In the genomic region with DNA sequence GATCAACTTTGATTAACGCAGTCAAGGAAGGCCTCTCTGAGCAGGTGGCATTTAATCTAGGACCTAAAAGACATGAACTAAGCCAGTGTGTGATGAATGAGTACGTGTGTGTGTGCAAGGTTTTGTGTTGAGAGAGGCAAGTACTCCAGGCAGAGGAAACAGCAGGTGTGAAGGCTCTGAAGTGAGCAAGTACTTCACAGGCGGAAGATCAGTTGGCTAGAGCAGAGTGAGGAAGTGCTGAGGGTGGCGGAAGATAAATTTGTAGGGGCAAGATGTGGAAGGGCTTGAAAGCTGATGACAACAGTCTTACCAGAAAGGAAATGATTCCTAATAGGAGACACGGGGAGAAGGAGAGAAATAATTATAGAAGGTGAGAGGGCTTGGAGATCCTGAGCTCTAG, we compare ENCODE assay signal across 16 cellular contexts. TPM values are rescaled to one million over a fixed set of nuclear protein-coding genes. Genes with fewer than 3 reads are reported as not detected.
A peak's percentile ranks its signal among the peaks of the same experiment; 100 is the strongest.
DNase-seq lines count a peak whose midpoint lies in the region; ATAC-seq and TF ChIP-seq lines count a peak whose summit lies in the region.
"Had no signal": no experiment of that assay in that cellular context is flagged by ENCODE, and none has a peak within 500 bp of the region (broad histone marks: within the 10 kb centered on the region; RNA-seq: fewer than 3 reads in every experiment).

No MANE protein-coding gene starts in this region.

- H3K4me3 Mint-ChIP-seq in activated CD4-positive, alpha-beta T cell treated with anti-CD3 and anti-CD28 coated beads for 36 hours, result no peak overlapping the region
- no peak overlapping the region for H3K4me3 Mint-ChIP-seq in activated CD4-positive, alpha-beta T cell treated with anti-CD3 and anti-CD28 coated beads, Interleukin-2, amount 10 ng/mL, durations not matched to agents 7 days and 5 days
- H3K4me3 Mint-ChIP-seq: T-cell had no signal

- H3K27ac ChIP-seq in body of pancreas (peak overlapping the region in 3 of 4 donors; percentile 45 to 71 (median 48)), subcutaneous abdominal adipose tissue (ENCODE audit: low read depth, low read length) (peak overlapping the region; percentile 88), left lung (peak overlapping the region in 1 of 2 donors; percentile 41)

- peaks cover 5% of the 10 kb centered on the region for H3K9me3 Mint-ChIP-seq in activated CD4-positive, alpha-beta T cell treated with anti-CD3 and anti-CD28 coated beads for 36 hours (ENCODE audit: low read depth)
- H3K9me3 Mint-ChIP-seq in activated CD4-positive, alpha-beta T cell treated with anti-CD3 and anti-CD28 coated beads, Interleukin-2, amount 10 ng/mL, durations not matched to agents 7 days and 5 days, result peaks cover 6% of the 10 kb centered on the region

- TF ChIP-seq CTCF in body of pancreas (IDR thresholded peaks at IDR 0.05) (no peak), left lung (IDR thresholded peaks at IDR 0.05) (no peak)

- peak overlapping the region in 4 of 5 donors; percentile 11 to 65 (median 16) for H3K9ac ChIP-seq in subcutaneous abdominal adipose tissue (ENCODE audit: low read length in 5 of 5)
- H3K9ac ChIP-seq: SK-N-SH had no signal

- no peak for TF ChIP-seq POLR2A in body of pancreas (IDR thresholded peaks at IDR 0.05)

- peaks cover 15% of the 10 kb centered on the region for H3K4me1 Mint-ChIP-seq in activated CD4-positive, alpha-beta T cell treated with anti-CD3 and anti-CD28 coated beads for 36 hours
- peaks cover 4% of the 10 kb centered on the region for H3K4me1 Mint-ChIP-seq in activated CD4-positive, alpha-beta T cell treated with anti-CD3 and anti-CD28 coated beads, Interleukin-2, amount 10 ng/mL, durations not matched to agents 7 days and 5 days

- peaks cover 27% of the 10 kb centered on the region for H3K36me3 Mint-ChIP-seq in activated CD4-positive, alpha-beta T cell treated with anti-CD3 and anti-CD28 coated beads for 36 hours (ENCODE audit: low read depth)
- peaks cover 20% of the 10 kb centered on the region for H3K36me3 Mint-ChIP-seq in activated CD4-positive, alpha-beta T cell treated with anti-CD3 and anti-CD28 coated beads, Interleukin-2, amount 10 ng/mL, durations not matched to agents 7 days and 5 days (ENCODE audit: low read depth)

- POLR2A ChIA-PET in activated CD4-positive, alpha-beta T cell treated with anti-CD3 and anti-CD28 coated beads for 36 hours (lab: Charles Lee), result no interaction called here
- POLR2A ChIA-PET in activated CD4-positive, alpha-beta T cell treated with anti-CD3 and anti-CD28 coated beads, Interleukin-2, amount 10 ng/mL, durations not matched to agents 7 days and 5 days (lab: Charles Lee), result no interaction called here

- WGBS in body of pancreas, 2 donors, result 55 to 70% methylated on average over 5 of the region's 5 CpGs

- H3K9me3 ChIP-seq in body of pancreas (no peaks in the 10 kb centered on the region), subcutaneous abdominal adipose tissue (ENCODE audit: control insufficient read depth in 5 of 5, low read length in 5 of 5) (no peaks in the 10 kb centered on the region), left lung (no peaks in the 10 kb centered on the region)
- H3K9me3 ChIP-seq: HAP-1, SK-N-SH had no signal

- H3K4me3 ChIP-seq in body of pancreas, result no peak overlapping the region
- H3K4me3 ChIP-seq in subcutaneous abdominal adipose tissue (ENCODE audit: low read depth in 1 of 5, low read length in 5 of 5), result no peak overlapping the region
- no peak overlapping the region for H3K4me3 ChIP-seq in left lung
- H3K4me3 ChIP-seq: HAP-1 had no signal

- intact Hi-C loops in activated CD4-positive, alpha-beta T cell treated with anti-CD3 and anti-CD28 coated beads for 36 hours (cut with DNase I, micrococcal nuclease), result no loop called here
- intact Hi-C loops in body of pancreas (cut with DNase I), result no loop called here
- intact Hi-C loops in left lung (cut with DNase I), result no loop called here

- ATAC-seq in activated CD4-positive, alpha-beta T cell treated with anti-CD3 and anti-CD28 coated beads for 36 hours, result peak; percentile 39
- ATAC-seq in body of pancreas, result no peak
- no peak for ATAC-seq in HG02938 (IDR thresholded peaks at IDR 0.05; ENCODE audit: unreplicated experiment)
- no peak for ATAC-seq in left lung
- ATAC-seq in HG03520 (IDR thresholded peaks at IDR 0.05; ENCODE audit: unreplicated experiment), result no peak
- ATAC-seq: Right ventricle myocardium inferior had no signal

- H3K36me3 ChIP-seq in body of pancreas (replicated peaks in 1 of 2; ENCODE audit: insufficient read depth in 1 of 2, low read depth in 2 of 2) (no peaks in the 10 kb centered on the region), subcutaneous abdominal adipose tissue (ENCODE audit: control insufficient read depth in 5 of 5, insufficient read depth in 5 of 5, low read length in 5 of 5) (peaks cover 0 to 4% (median 0%) of the 10 kb centered on the region in 5 donors), left lung (peaks cover 0 to 4% of the 10 kb centered on the region in 2 donors)

- H3K27me3 ChIP-seq in body of pancreas (no peaks in the 10 kb centered on the region), subcutaneous abdominal adipose tissue (ENCODE audit: control insufficient read depth in 5 of 5, insufficient read depth in 4 of 5, low read length in 5 of 5) (no peaks in the 10 kb centered on the region), left lung (no peaks in the 10 kb centered on the region)

- CTCF ChIA-PET in activated CD4-positive, alpha-beta T cell treated with anti-CD3 and anti-CD28 coated beads for 36 hours (lab: Charles Lee), result interaction anchor here (0.5 to 1.2 kb wide), 4 partner anchors 39 to 432 kb away, joined by 3 to 4 read pairs (median 3); no protein-coding TSS in a partner anchor
- CTCF ChIA-PET in activated CD4-positive, alpha-beta T cell treated with anti-CD3 and anti-CD28 coated beads, Interleukin-2, amount 10 ng/mL, durations not matched to agents 7 days and 5 days (lab: Charles Lee), result interaction anchor here (1.1 to 1.3 kb wide), 2 partner anchors 396 to 476 kb away, joined by 3 read pairs; partner anchors contain the start of gene ELF5

- DNase-seq in activated CD4-positive, alpha-beta T cell treated with anti-CD3 and anti-CD28 coated beads for 36 hours, result no peak
- no peak for DNase-seq in activated CD4-positive, alpha-beta T cell treated with anti-CD3 and anti-CD28 coated beads, Interleukin-2, amount 10 ng/mL, durations not matched to agents 7 days and 5 days
- DNase-seq in NCI-H2029 (lab: John Stamatoyannopoulos, UW), result peak; percentile 23
- no peak for DNase-seq in body of pancreas
- DNase-seq in left lung, result no peak
- DNase-seq: Karpas-422, NCI-H1436, NCI-H2081, NCI-H82, SK-N-SH, T-cell had no signal

- H3K27ac Mint-ChIP-seq in activated CD4-positive, alpha-beta T cell treated with anti-CD3 and anti-CD28 coated beads for 36 hours, result no peak overlapping the region
- no peak overlapping the region for H3K27ac Mint-ChIP-seq in activated CD4-positive, alpha-beta T cell treated with anti-CD3 and anti-CD28 coated beads, Interleukin-2, amount 10 ng/mL, durations not matched to agents 7 days and 5 days
- H3K27ac Mint-ChIP-seq: T-cell had no signal

- no peaks in the 10 kb centered on the region for H3K27me3 Mint-ChIP-seq in activated CD4-positive, alpha-beta T cell treated with anti-CD3 and anti-CD28 coated beads for 36 hours
- H3K27me3 Mint-ChIP-seq in activated CD4-positive, alpha-beta T cell treated with anti-CD3 and anti-CD28 coated beads, Interleukin-2, amount 10 ng/mL, durations not matched to agents 7 days and 5 days, result no peaks in the 10 kb centered on the region
- H3K27me3 Mint-ChIP-seq: T-cell had no signal

- H3K4me1 ChIP-seq in body of pancreas (peaks cover 40% of the 10 kb centered on the region), subcutaneous abdominal adipose tissue (ENCODE audit: control insufficient read depth in 5 of 5, insufficient read depth in 5 of 5, low read length in 5 of 5) (peaks cover 3 to 52% (median 29%) of the 10 kb centered on the region in 5 donors), left lung (peaks cover 0 to 23% of the 10 kb centered on the region in 2 donors)

RNA-seq across cellular contexts. Expression of gene APIP, which starts 6.7 kb away (rescaled TPM):
- 10 to 100 TPM; 43.6 to 43.7 TPM for total RNA-seq in activated CD4-positive, alpha-beta T cell treated with anti-CD3 and anti-CD28 coated beads for 36 hours
- 10 to 100 TPM; 30.8 to 36.4 TPM for total RNA-seq in activated CD4-positive, alpha-beta T cell treated with anti-CD3 and anti-CD28 coated beads, Interleukin-2, amount 10 ng/mL, durations not matched to agents 7 days and 5 days
- 10 to 100 TPM in 1 of 2 donors, 1 to 10 TPM in 1; 8.9 to 36.8 TPM for total RNA-seq in body of pancreas
- total RNA-seq in left lung, result 10 to 100 TPM; 26.4 to 33.4 TPM

RNA-seq across cellular contexts. Expression of gene PDHX, which starts 7.0 kb away (rescaled TPM):
- 10 to 100 TPM; 29.8 to 46.2 TPM for total RNA-seq in activated CD4-positive, alpha-beta T cell treated with anti-CD3 and anti-CD28 coated beads for 36 hours
- 10 to 100 TPM; 25.3 to 27.7 TPM for total RNA-seq in activated CD4-positive, alpha-beta T cell treated with anti-CD3 and anti-CD28 coated beads, Interleukin-2, amount 10 ng/mL, durations not matched to agents 7 days and 5 days
- total RNA-seq in body of pancreas (10 to 100 TPM; 10.4 to 51.4 TPM), left lung (10 to 100 TPM; 33.6 to 38.8 TPM)
